ENCODE assay signal across 12 cellular contexts in genomic region chr10:15293862-15294835, GRCh38.
DNase-seq lines count a peak whose midpoint lies in the region; TF ChIP-seq lines count a peak whose summit lies in the region.
"Had no signal": no experiment of that assay in that cellular context is flagged by ENCODE, and none has a peak within 500 bp of the region (broad histone marks: within the 10 kb centered on the region; RNA-seq: fewer than 3 reads in every experiment).

No MANE protein-coding gene starts in this region.

- H3K36me3 ChIP-seq in ascending aorta = no peaks in the 10 kb centered on the region

- in situ Hi-C loops in astrocyte of the spinal cord (cut with HindIII; ENCODE audit: low sequenced_read_pairs) = no loop called here

- DNase-seq in NCI-H146 (lab: John Stamatoyannopoulos, UW) = peak; percentile 9
- DNase-seq in NCI-H146 treated with DMSO at 0.1 percent for 48 hours (lab: John Stamatoyannopoulos, UW; ENCODE audit: unreplicated experiment) = no peak
- DNase-seq in astrocyte of the spinal cord (ENCODE audit: low read depth, low spot score) = peak; percentile 53
- DNase-seq in inferior parietal cortex (ENCODE audit: extremely low spot score) = peak; percentile 72
- no peak for DNase-seq in type B pancreatic cell (ENCODE audit: extremely low spot score, unreplicated experiment)
- DNase-seq in ascending aorta (ENCODE audit: low spot score in 2 of 2) = no peak
- DNase-seq in mesenteric fat pad (ENCODE audit: low spot score) = no peak
- DNase-seq in RKO (ENCODE audit: low spot score) = no peak
- DNase-seq: activated CD4-positive, alpha-beta T cell treated with anti-CD3 and anti-CD28 coated beads, Interleukin-2, amount 10 ng/mL, durations not matched to agents 24 days and 14 days; activated naive CD4-positive, alpha-beta T cell; effector memory CD8-positive, alpha-beta T cell had no signal

- H3K27ac ChIP-seq in ascending aorta = no peak overlapping the region
- H3K27ac ChIP-seq: 22Rv1 had no signal

- H3K36me3 Mint-ChIP-seq in type B pancreatic cell = no peaks in the 10 kb centered on the region

- H3K27ac Mint-ChIP-seq in type B pancreatic cell = peak overlapping the region; percentile 20
- H3K27ac Mint-ChIP-seq: activated CD4-positive, alpha-beta T cell treated with anti-CD3 and anti-CD28 coated beads, Interleukin-2, amount 10 ng/mL, durations not matched to agents 24 days and 14 days; effector memory CD8-positive, alpha-beta T cell had no signal

- H3K9me3 Mint-ChIP-seq in type B pancreatic cell = no peaks in the 10 kb centered on the region
- H3K9me3 Mint-ChIP-seq: activated CD4-positive, alpha-beta T cell treated with anti-CD3 and anti-CD28 coated beads, Interleukin-2, amount 10 ng/mL, durations not matched to agents 24 days and 14 days; effector memory CD8-positive, alpha-beta T cell had no signal

- no peak for TF ChIP-seq CTCF in astrocyte of the spinal cord (IDR thresholded peaks at IDR 0.05; ENCODE audit: low read depth, low read length)
- no peak for TF ChIP-seq CTCF in type B pancreatic cell (conservative IDR thresholded peaks at IDR 0.05)
- no peak for TF ChIP-seq CTCF in ascending aorta (IDR thresholded peaks at IDR 0.05)

- no peak overlapping the region for H3K4me3 Mint-ChIP-seq in type B pancreatic cell
- H3K4me3 Mint-ChIP-seq: activated CD4-positive, alpha-beta T cell treated with anti-CD3 and anti-CD28 coated beads, Interleukin-2, amount 10 ng/mL, durations not matched to agents 24 days and 14 days; effector memory CD8-positive, alpha-beta T cell had no signal

- intact Hi-C loops in ascending aorta (cut with DNase I) = no loop called here

- H3K27me3 ChIP-seq in ascending aorta = no peaks in the 10 kb centered on the region

- peaks cover 22% of the 10 kb centered on the region for H3K4me1 Mint-ChIP-seq in type B pancreatic cell (ENCODE audit: unreplicated experiment)

- H3K9me3 ChIP-seq in ascending aorta = no peaks in the 10 kb centered on the region

- H3K4me3 ChIP-seq in astrocyte of the spinal cord (ENCODE audit: low read depth, low read length) (no peak overlapping the region), ascending aorta (no peak overlapping the region)

- H3K4me1 ChIP-seq in ascending aorta = no peaks in the 10 kb centered on the region

- H3K27me3 Mint-ChIP-seq in type B pancreatic cell = no peaks in the 10 kb centered on the region

Comparison
In these comparisons a context has a peak if more than half of its experiments do, and no peak if none do; other contexts are left out.
1. DNase-seq: peak in NCI-H146 (single experiment), astrocyte of the spinal cord (single experiment) and inferior parietal cortex (single experiment); none in NCI-H146 treated with DMSO at 0.1 percent for 48 hours (single experiment), type B pancreatic cell (single experiment), ascending aorta (0 of 2), mesenteric fat pad (single experiment) and RKO (single experiment).